Comparison of ENCODE assay signal across 8 cellular contexts in genomic region chr2:189662674-189663226, GRCh38. TPM values are rescaled to one million over a fixed set of nuclear protein-coding genes. Genes with fewer than 3 reads are reported as not detected.
DNase-seq lines count a peak whose midpoint lies in the region; ATAC-seq, FAIRE-seq and TF ChIP-seq lines count a peak whose summit lies in the region.
"Had no signal": no experiment of that assay in that cellular context is flagged by ENCODE, and none has a peak within 500 bp of the region (broad histone marks: within the 10 kb centered on the region; RNA-seq: fewer than 3 reads in every experiment).

No MANE protein-coding gene starts in this region.

- H3K4me3 ChIP-seq in NT2/D1 (ENCODE audit: insufficient read length, low read depth) (peak overlapping the region; percentile 98), fibroblast of villous mesenchyme (ENCODE audit: low read depth, low read length) (peak overlapping the region; percentile 96), skin epidermis (peak overlapping the region in 4 of 7 experiments; percentile 68 to 82 (median 74))

- no peaks in the 10 kb centered on the region for H3K9me3 ChIP-seq in NT2/D1 (ENCODE audit: insufficient read depth, low read length)

- ATAC-seq in omental fat pad (ENCODE audit: low FRiP score): no peak

- DNase-seq in GM12892 (ENCODE audit: insufficient read length) (no peak), NT2/D1 (ENCODE audit: low read depth, low spot score) (no peak), fibroblast of villous mesenchyme (ENCODE audit: low read depth) (no peak), omental fat pad (ENCODE audit: low spot score) (no peak), NCI-H2227 treated with DMSO at 0.1 percent for 48 hours (lab: John Stamatoyannopoulos, UW) (no peak), hypothalamus (lab: John Stamatoyannopoulos, UW) (no peak)
- DNase-seq: activated naive CD8-positive, alpha-beta T cell treated with anti-CD3 and anti-CD28 coated beads for 36 hours had no signal

- H3K27me3 ChIP-seq in NT2/D1 (ENCODE audit: insufficient read depth, insufficient read length): no peaks in the 10 kb centered on the region

- H3K27ac ChIP-seq in skin epidermis: peak overlapping the region in 3 of 21 experiments; percentile 93 to 97 (median 93)

- TF ChIP-seq CTCF in fibroblast of villous mesenchyme (IDR thresholded peaks at IDR 0.05; ENCODE audit: insufficient read depth, low read depth, low read length) (no peak), omental fat pad (IDR thresholded peaks at IDR 0.05) (no peak)

- peak; percentile 38 for FAIRE-seq in GM12892 (lab: Jason Lieb, UNC)

- H3K9ac ChIP-seq in NT2/D1 (ENCODE audit: insufficient read length, low read depth): no peak overlapping the region

- TF ChIP-seq POLR2A in GM12892 (IDR thresholded peaks at IDR 0.05; ENCODE audit: low read depth, low read length): no peak

- H3K4me1 ChIP-seq in NT2/D1 (ENCODE audit: insufficient read depth, insufficient read length): peaks cover 4% of the 10 kb centered on the region

- peaks cover 46% of the 10 kb centered on the region for H3K36me3 ChIP-seq in NT2/D1 (ENCODE audit: insufficient read depth, insufficient read length, low read length)

RNA-seq across cellular contexts. Expression of gene ASNSD1, which starts 1.5 kb away (rescaled TPM):
- polyA plus RNA-seq in GM12892 (2012; ENCODE audit: missing spikeins): 44.9 TPM
- 49.0 and 69.1 TPM in 2 replicates for total RNA-seq in fibroblast of villous mesenchyme
- 10 to 100 TPM; 46.0 to 61.8 (median 50.3) TPM for total RNA-seq in omental fat pad

RNA-seq across cellular contexts. Expression of gene ANKAR, which starts 11.7 kb away (rescaled TPM):
- polyA plus RNA-seq in GM12892 (2012; ENCODE audit: missing spikeins): 3.3 TPM
- total RNA-seq in fibroblast of villous mesenchyme: 5.6 and 7.1 TPM in 2 replicates
- 10 to 100 TPM in 2 of 4 donors, 1 to 10 TPM in 2; 7.3 to 19.4 (median 10.8) TPM for total RNA-seq in omental fat pad
